11 cellular contexts compared by ENCODE assay signal in genomic region chr16:78161023-78161729, GRCh38.
"Had no signal": no experiment of that assay in that cellular context is flagged by ENCODE, and none has a peak within 500 bp of the region (broad histone marks: within the 10 kb centered on the region; RNA-seq: fewer than 3 reads in every experiment).

No MANE protein-coding gene starts in this region.

- H3K4me2 ChIP-seq: GM23338, KMS-11 had no signal

- H3K4me3 ChIP-seq: GM23338 had no signal

- FAIRE-seq: H1, H54 had no signal

- DNase-seq: H9, HCEC 1CT, HFFc6, IMR-90, Karpas-422, KBM-7 had no signal

- H2AFZ ChIP-seq: GM23338 had no signal

- ATAC-seq: GM23338 had no signal

- H3K9ac ChIP-seq: KMS-11 had no signal

- H3K27ac ChIP-seq: HL-60, KMS-11 had no signal
